24 cellular contexts compared by ENCODE assay signal in the genomic region with DNA sequence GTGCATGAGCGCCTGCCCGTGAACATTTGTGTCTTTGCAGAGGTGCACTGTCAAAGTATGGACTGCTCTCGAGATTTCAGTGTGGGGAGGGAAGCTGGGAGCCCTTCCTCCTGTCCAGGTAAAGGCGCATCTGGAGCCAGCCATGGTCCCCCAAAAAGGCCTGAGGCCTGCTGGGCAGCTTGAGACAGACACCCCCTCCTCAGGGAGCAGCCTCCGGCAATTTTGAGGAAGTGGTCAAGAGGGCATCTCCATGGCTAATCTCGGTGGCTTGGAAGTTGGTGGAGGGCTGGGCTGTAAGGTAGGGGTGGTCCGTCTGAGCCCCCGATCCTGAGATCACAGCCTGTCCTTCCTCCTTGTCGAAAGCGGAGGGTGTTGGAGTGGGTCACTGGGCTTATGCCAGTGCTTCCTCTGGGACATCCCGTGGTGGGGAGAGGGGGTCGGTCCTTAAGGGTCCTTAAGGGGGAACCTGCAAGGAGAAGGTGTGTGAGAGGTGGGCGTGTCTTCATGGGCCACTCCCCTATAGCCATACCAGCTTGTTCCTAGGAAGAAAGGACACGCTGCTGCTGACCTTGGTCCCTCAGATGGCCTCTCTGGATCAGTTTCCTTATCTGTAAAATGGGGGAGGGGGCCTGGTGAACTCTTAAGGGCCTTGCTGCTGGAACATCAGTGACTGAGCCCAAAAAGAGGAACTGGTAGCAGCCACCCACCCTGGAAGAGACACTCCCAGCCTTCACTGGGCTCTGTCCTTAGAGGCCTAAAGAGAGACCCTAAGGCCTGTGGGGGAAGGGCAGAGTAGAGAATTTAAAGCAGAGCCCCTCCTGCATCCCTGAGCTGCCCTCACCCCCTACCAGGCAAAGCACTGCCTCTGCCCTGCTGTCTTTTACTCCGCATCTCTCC. TPM values are rescaled to one million over a fixed set of nuclear protein-coding genes. Genes with fewer than 3 reads are reported as not detected.
A peak's percentile ranks its signal among the peaks of the same experiment; 100 is the strongest.
DNase-seq lines count a peak whose midpoint lies in the region; ATAC-seq lines count a peak whose summit lies in the region.
"Had no signal": no experiment of that assay in that cellular context is flagged by ENCODE, and none has a peak within 500 bp of the region (broad histone marks: within the 10 kb centered on the region; RNA-seq: fewer than 3 reads in every experiment).

No MANE protein-coding gene starts in this region.

- peak overlapping the region; percentile 91 for H3K27ac ChIP-seq in angular gyrus (ENCODE audit: low read depth, low read length)
- H3K27ac ChIP-seq in temporal lobe (ENCODE audit: low read depth, low read length): peak overlapping the region; percentile 77
- H3K27ac ChIP-seq: hepatocyte, skin epidermis had no signal

- ATAC-seq in HG02798 (IDR thresholded peaks at IDR 0.05; ENCODE audit: poor library complexity, unreplicated experiment) (no peak), GM21619 (IDR thresholded peaks at IDR 0.05; ENCODE audit: unreplicated experiment) (no peak)

- peak; percentile 16 for DNase-seq in activated effector memory CD4-positive, alpha-beta T cell treated with anti-CD3 and anti-CD28 coated beads, Interleukin-2, amount 50 U/mL, for 16 hours
- no peak for DNase-seq in activated effector memory CD4-positive, alpha-beta T cell treated with Interleukin-2 at 50 U/mL for 16 hours
- DNase-seq in mesenteric fat pad (ENCODE audit: low spot score): peak; percentile 77
- DNase-seq in activated gamma-delta T cell (lab: John Stamatoyannopoulos, UW): no peak
- DNase-seq: activated CD4-positive, alpha-beta T cell treated with anti-CD3 and anti-CD28 coated beads, Interleukin-2, amount 50 U/mL, for 1 hour; activated CD8-positive, alpha-beta memory T cell treated with anti-CD3 and anti-CD28 coated beads, Interleukin-2, amount 50 U/mL, for 48 hours; activated naive CD4-positive, alpha-beta T cell treated with Interleukin-2 at 50 U/mL for 16 hours; cortex of kidney; GOT3; NCI-H1417; NCI-H524 treated with DMSO at 0.1 percent for 48 hours; stimulated activated CD4-positive, alpha-beta T cell treated with anti-CD3 and anti-CD28 coated beads, Interleukin-4, amount 100 ng/mL, for 4 hours had no signal

RNA-seq across cellular contexts. Expression of gene KCNC1, which starts 2.6 kb away (rescaled TPM):
- total RNA-seq in mesenteric fat pad (not detected), temporal lobe (7.4 TPM)
- total RNA-seq: aorta, endothelial cell of umbilical vein, lung, OCI-LY7 had no signal

RNA-seq across cellular contexts. Expression of gene MYOD1, which starts 17.8 kb away (rescaled TPM):
- not detected for total RNA-seq in mesenteric fat pad
- total RNA-seq in temporal lobe: not detected
- total RNA-seq: A673, aorta, endothelial cell of umbilical vein, hepatocyte, lung, OCI-LY7, SK-MEL-5 had no signal

Comparison
In these comparisons a context has a peak if more than half of its experiments do, and no peak if none do; other contexts are left out.
1. DNase-seq: peak in activated effector memory CD4-positive, alpha-beta T cell treated with anti-CD3 and anti-CD28 coated beads, Interleukin-2, amount 50 U/mL, for 16 hours (single experiment) and mesenteric fat pad (single experiment); none in activated effector memory CD4-positive, alpha-beta T cell treated with Interleukin-2 at 50 U/mL for 16 hours (single experiment) and activated gamma-delta T cell (single experiment).